ENCODE assay signal across 26 cellular contexts in genomic region chr2:187408926-187409325, GRCh38. TPM values are rescaled to one million over a fixed set of nuclear protein-coding genes. Genes with fewer than 3 reads are reported as not detected.
DNase-seq lines count a peak whose midpoint lies in the region; ATAC-seq, FAIRE-seq and TF ChIP-seq lines count a peak whose summit lies in the region.
"Had no signal": no experiment of that assay in that cellular context is flagged by ENCODE, and none has a peak within 500 bp of the region (broad histone marks: within the 10 kb centered on the region; RNA-seq: fewer than 3 reads in every experiment).

No MANE protein-coding gene starts in this region.

- no peak overlapping the region for H2BK20ac ChIP-seq in H1 (ENCODE audit: low read length)

- H3K27ac ChIP-seq in HUES6 (ENCODE audit: low read depth, low read length) (peak overlapping the region; percentile 44; the same call in 1 of the 2 replicates), H1 (ENCODE audit: low read depth, low read length) (no peak overlapping the region), iPS-20b (ENCODE audit: low read length) (peak overlapping the region; percentile 54)
- H3K27ac ChIP-seq: BLaER1, HL-60, PC-9, SJSA1 had no signal

- H3K79me1 ChIP-seq in H1 (ENCODE audit: low read depth, low read length): no peaks in the 10 kb centered on the region

- in situ Hi-C loops in G401 (cut with HindIII; ENCODE audit: low sequenced_read_pairs): no loop called here

- H2BK15ac ChIP-seq in H1 (ENCODE audit: low read length): no peak overlapping the region

- H3K23me2 ChIP-seq in H1 (ENCODE audit: low read depth, low read length): no peaks in the 10 kb centered on the region; the same call in 1 of the 2 replicates

- no peak overlapping the region for H3K23ac ChIP-seq in H1 (ENCODE audit: insufficient read length)

- H3K79me2 ChIP-seq in H1 (ENCODE audit: control insufficient read depth in 1 of 2, insufficient read depth in 2 of 2, low read length in 2 of 2): no peaks in the 10 kb centered on the region

- H4K5ac ChIP-seq in H1 (ENCODE audit: insufficient read length, low read depth, low read length): peak overlapping the region; percentile 87

- no peak overlapping the region for H2BK120ac ChIP-seq in H1 (replicated peaks; ENCODE audit: low read depth, low read length)

- POLR2A ChIA-PET in H1 (lab: Charles Lee; ENCODE audit: partially characterized antibody): no interaction called here

- no peaks in the 10 kb centered on the region for H4K20me1 ChIP-seq in H1 (replicated peaks in 1 of 2; ENCODE audit: control insufficient read depth in 1 of 2, insufficient read depth in 2 of 2, low read length in 2 of 2)
- H4K20me1 ChIP-seq: BLaER1 had no signal

- H3K18ac ChIP-seq in H1 (ENCODE audit: extremely low read depth, low read length): no peak overlapping the region

- no peak for TF ChIP-seq EP300 in H1 (IDR thresholded peaks at IDR 0.05; ENCODE audit: borderline replicate concordance in 1 of 2, low read depth in 2 of 2, low read length in 2 of 2)

- no peak for TF ChIP-seq POLR2A in H1 (IDR thresholded peaks at IDR 0.05; ENCODE audit: control extremely low read depth in 1 of 2, low read depth in 2 of 2, low read length in 2 of 2)

- H2AK5ac ChIP-seq in H1 (ENCODE audit: low read depth, low read length): no peak overlapping the region

- H4K91ac ChIP-seq in H1 (replicated peaks; ENCODE audit: insufficient read length, low read length): no peak overlapping the region

- H3K36me3 ChIP-seq in HUES6 (ENCODE audit: control insufficient read depth, insufficient read depth, low read length) (no peaks in the 10 kb centered on the region), H1 (ENCODE audit: control insufficient read depth in 2 of 4, insufficient read depth in 4 of 4, low read length in 3 of 4) (no peaks in the 10 kb centered on the region), iPS-20b (ENCODE audit: insufficient read depth, low read depth, low read length) (no peaks in the 10 kb centered on the region)
- H3K36me3 ChIP-seq: BLaER1, SJSA1 had no signal

- H3K4me2 ChIP-seq in H1 (ENCODE audit: insufficient read depth in 1 of 2, low read depth in 2 of 2, low read length in 2 of 2): peak overlapping the region; percentile 14 to 15; a peak in 1 of 4 replicates
- H3K4me2 ChIP-seq: BLaER1, PC-9 had no signal

- peak; percentile 70 for FAIRE-seq in H1 (lab: Jason Lieb, UNC)
- FAIRE-seq: K562 had no signal

- no peak overlapping the region for H2AFZ ChIP-seq in H1 (ENCODE audit: low read length)
- H2AFZ ChIP-seq: PC-9 had no signal

- TF ChIP-seq RAD21 in H1 (IDR thresholded peaks at IDR 0.05 in 1 of 2, conservative IDR thresholded peaks at IDR 0.05 in 1 of 2; ENCODE audit: low read depth in 2 of 2, low read length in 2 of 2): no peak

- WGBS in H1 (ENCODE audit: extremely low coverage in 1 of 2, insufficient coverage in 1 of 2, insufficient read length in 1 of 2, insufficient replicate concordance in 2 of 2, low coverage in 1 of 2, low lambda C conversion rate in 2 of 2, missing lambda C conversion rate in 1 of 2), 2 experiments: 9% methylated on average over 2 of the region's 2 CpGs; no CpG with 5 or more reads in 1 of the 2 experiments

- TF ChIP-seq CTCF in H1 (IDR thresholded peaks at IDR 0.05; ENCODE audit: control extremely low read depth in 1 of 3, insufficient read depth in 1 of 3, low read depth in 1 of 3, low read length in 3 of 3): no peak

- H4K8ac ChIP-seq in H1 (ENCODE audit: extremely low read depth, insufficient read depth, low read length): no peak overlapping the region

- peak; percentile 8 for DNase-seq in G401 (ENCODE audit: low spot score)
- DNase-seq in H1 (ENCODE audit: low read depth in 1 of 2, low spot score in 2 of 2): no peak
- no peak for DNase-seq in NCI-H1930 (lab: John Stamatoyannopoulos, UW)
- DNase-seq: CD4-positive, CD25-positive, alpha-beta regulatory T cell; DMS153; DND-41; GOT3; Kasumi-1; NCI-H1092 treated with DMSO at 0.1 percent for 48 hours; NCI-H1436; NCI-H2029; NCI-H2171; NCI-H226; NCI-H510A; NCI-H774; PC-9; Right ventricle myocardium superior had no signal

- no peak overlapping the region for H2BK5ac ChIP-seq in H1 (ENCODE audit: low read depth, low read length)

- ATAC-seq in GM19455 (IDR thresholded peaks at IDR 0.05; ENCODE audit: unreplicated experiment) (no peak), HG03442 (IDR thresholded peaks at IDR 0.05; ENCODE audit: unreplicated experiment) (no peak)
- ATAC-seq: HCT116, K562 had no signal

- CTCF ChIA-PET in H1 (lab: Charles Lee; ENCODE audit: partially characterized antibody): no interaction called here

- H3K4ac ChIP-seq in H1 (replicated peaks; ENCODE audit: insufficient read length, low read depth, low read length): no peak overlapping the region

- H3K27me3 ChIP-seq in HUES6 (ENCODE audit: control insufficient read depth, insufficient read depth, low read length) (no peaks in the 10 kb centered on the region), H1 (replicated peaks in 1 of 4; ENCODE audit: control insufficient read depth in 3 of 4, extremely low read depth in 1 of 4, insufficient read depth in 3 of 4, low read length in 3 of 4) (no peaks in the 10 kb centered on the region), iPS-20b (ENCODE audit: insufficient read depth, low read length) (no peaks in the 10 kb centered on the region)
- H3K27me3 ChIP-seq: BLaER1, SJSA1 had no signal

- H3K4me3 ChIP-seq in HUES6 (ENCODE audit: low read depth, low read length) (0 out of 2 replicates have a peak overlapping the region, but pooled peaks have one; percentile 9), H1 (ENCODE audit: extremely low read depth in 1 of 4, insufficient read depth in 2 of 4, low read depth in 3 of 4, low read length in 4 of 4) (peak overlapping the region in 1 of 4 experiments; percentile 38; a peak in 1 of 8 replicates), iPS-20b (ENCODE audit: low read length) (peak overlapping the region; percentile 27)
- H3K4me3 ChIP-seq: BLaER1, K562, PC-9, SJSA1 had no signal

- H3K14ac ChIP-seq in H1 (ENCODE audit: insufficient read length): no peak overlapping the region

- no peak overlapping the region for H2BK12ac ChIP-seq in H1 (ENCODE audit: low read depth, low read length)

- no peak overlapping the region for H3K9ac ChIP-seq in HUES6 (ENCODE audit: low read length)
- H3K9ac ChIP-seq in H1 (replicated peaks in 1 of 4; ENCODE audit: extremely low read depth in 1 of 4, low read depth in 3 of 4, low read length in 3 of 4): no peak overlapping the region
- H3K9ac ChIP-seq in iPS-20b (ENCODE audit: low read depth, low read length): peak overlapping the region; percentile 2; the same call in 1 of the 2 replicates
- H3K9ac ChIP-seq: BLaER1 had no signal

- H3K9me3 ChIP-seq in HUES6 (ENCODE audit: control insufficient read depth, insufficient read depth, low read depth, low read length) (no peaks in the 10 kb centered on the region), H1 (ENCODE audit: insufficient read depth in 2 of 2, low read depth in 1 of 2, low read length in 1 of 2) (no peaks in the 10 kb centered on the region), iPS-20b (ENCODE audit: insufficient read depth, low read depth, low read length) (0 out of 2 replicates have a peak, but pooled peaks cover 4% of the 10 kb centered on the region)
- H3K9me3 ChIP-seq: BLaER1, SJSA1 had no signal

- H3K4me1 ChIP-seq in HUES6 (ENCODE audit: control insufficient read depth, insufficient read depth, low read length) (peaks cover 47% of the 10 kb centered on the region), H1 (replicated peaks in 1 of 4; ENCODE audit: control insufficient read depth in 3 of 4, insufficient read depth in 4 of 4, low read length in 3 of 4) (peaks cover 3 to 18% (median 11%) of the 10 kb centered on the region in 4 experiments; a peak in 5 of 7 replicates), iPS-20b (ENCODE audit: insufficient read depth, low read length) (peaks cover 47% of the 10 kb centered on the region; the same call in 1 of the 2 replicates)
- H3K4me1 ChIP-seq: SJSA1 had no signal

- no peak overlapping the region for H3K56ac ChIP-seq in H1 (replicated peaks; ENCODE audit: insufficient read length, low read depth, low read length)

TF ChIP-seq in H1, 55 proteins besides CTCF, POLR2A, EP300 and RAD21 (continues in another document):
- no peak for TF ChIP-seq HDAC6 (IDR thresholded peaks at IDR 0.05; ENCODE audit: low read depth, low read length)
- TF ChIP-seq NRF1 (IDR thresholded peaks at IDR 0.05; ENCODE audit: low read depth, low read length): no peak
- TF ChIP-seq NANOG (IDR thresholded peaks at IDR 0.05; ENCODE audit: insufficient read depth, low read depth, low read length, poor library complexity, severe bottlenecking): peak; percentile 74
- no peak for TF ChIP-seq JUN (IDR thresholded peaks at IDR 0.05; ENCODE audit: low read depth, low read length)

RNA-seq across cellular contexts. Expression of gene CALCRL, which starts 39.1 kb away (rescaled TPM):
- total RNA-seq in G401 (2014; rRNA removed; shearing (Covaris generic)): 0.98 and 1.6 TPM in 2 replicates
- 3.0 and 4.5 TPM in 2 replicates for total RNA-seq in H1 (2021; fragmentation: NEBNext Ultra II Directional; extraction: Animal tissue kit (Norgen Biotek cat#: 25700))
- polyA plus RNA-seq in H1 (2011; rRNA removed): 1.9 and 2.4 TPM in 2 replicates
- 1.5 TPM for polyA plus RNA-seq in H1 (2011; cell fraction: cytosol; rRNA removed)
- polyA plus RNA-seq in H1 (2011; cell fraction: nucleus; rRNA removed): 1.7 TPM
- polyA plus RNA-seq in H1 (2012, experiment 1 of 2): 0.82 to 2.2 TPM (median 1.4 TPM) in 4 replicates
- 0.24 TPM for polyA plus RNA-seq in H1 (2012, experiment 2 of 2)
- 2.3 TPM for polyA plus RNA-seq in H1 (2013, experiment 1 of 2)
- polyA plus RNA-seq in H1 (2013, experiment 2 of 2): 2.7 TPM
- polyA minus RNA-seq in H1 (2011; rRNA and poly(A)+ RNA removed): 8.9 and 11.5 TPM in 2 replicates
- 2.6 TPM for polyA minus RNA-seq in H1 (2011; cell fraction: cytosol; rRNA and poly(A)+ RNA removed)
- 13.6 TPM for polyA minus RNA-seq in H1 (2011; cell fraction: nucleus; rRNA and poly(A)+ RNA removed)
